28 cellular contexts compared by ENCODE assay signal in genomic region chr17:18146980-18147379, GRCh38. TPM values are rescaled to one million over a fixed set of nuclear protein-coding genes. Genes with fewer than 3 reads are reported as not detected.
DNase-seq lines count a peak whose midpoint lies in the region; ATAC-seq, FAIRE-seq and TF ChIP-seq lines count a peak whose summit lies in the region.
"Had no signal": no experiment of that assay in that cellular context is flagged by ENCODE, and none has a peak within 500 bp of the region (broad histone marks: within the 10 kb centered on the region; RNA-seq: fewer than 3 reads in every experiment).

No MANE protein-coding gene starts in this region.

- H3K23ac ChIP-seq in H1 (ENCODE audit: insufficient read length), result no peak overlapping the region

- H3K4me2 ChIP-seq in HepG2 (ENCODE audit: low read depth, low read length) (no peak overlapping the region), H1 (ENCODE audit: insufficient read depth in 1 of 2, low read depth in 2 of 2, low read length in 2 of 2) (no peak overlapping the region), OCI-LY7 (ENCODE audit: low read length) (no peak overlapping the region)
- H3K4me2 ChIP-seq: BLaER1 treated with 17β-estradiol and CSF1 and Interleukin-3, amounts not matched to agents 10 nM and 100 nM had no signal

- H3K79me2 ChIP-seq in HepG2 (ENCODE audit: insufficient read depth, low read length), result no peaks in the 10 kb centered on the region
- H3K79me2 ChIP-seq in H1 (ENCODE audit: control insufficient read depth in 1 of 2, insufficient read depth in 2 of 2, low read length in 2 of 2), result no peaks in the 10 kb centered on the region
- no peaks in the 10 kb centered on the region for H3K79me2 ChIP-seq in OCI-LY7 (ENCODE audit: insufficient read depth, low read depth, low read length)

- no peaks in the 10 kb centered on the region for H3K9me3 ChIP-seq in HepG2 (ENCODE audit: low read length)
- H3K9me3 ChIP-seq in right lobe of liver, result no peaks in the 10 kb centered on the region
- H3K9me3 ChIP-seq in H1 (ENCODE audit: insufficient read depth in 2 of 2, low read depth in 1 of 2, low read length in 1 of 2), result no peaks in the 10 kb centered on the region
- H3K9me3 ChIP-seq in OCI-LY7 (ENCODE audit: low read length), result no peaks in the 10 kb centered on the region
- H3K9me3 ChIP-seq: BE2C; BLaER1 treated with 17β-estradiol and CSF1 and Interleukin-3, amounts not matched to agents 10 nM and 100 nM had no signal

- H3K36me3 ChIP-seq in HepG2 (replicated peaks in 1 of 2; ENCODE audit: control insufficient read depth in 1 of 2, insufficient read depth in 2 of 2, low read length in 2 of 2) (no peaks in the 10 kb centered on the region), right lobe of liver (no peaks in the 10 kb centered on the region), H1 (ENCODE audit: control insufficient read depth in 2 of 4, insufficient read depth in 4 of 4, low read length in 3 of 4) (no peaks in the 10 kb centered on the region), OCI-LY7 (ENCODE audit: insufficient read depth, low read length) (no peaks in the 10 kb centered on the region)
- H3K36me3 ChIP-seq: BE2C; BLaER1 treated with 17β-estradiol and CSF1 and Interleukin-3, amounts not matched to agents 10 nM and 100 nM had no signal

- H2AFZ ChIP-seq in HepG2 (ENCODE audit: low read length) (no peak overlapping the region), H1 (ENCODE audit: low read length) (no peak overlapping the region), OCI-LY7 (ENCODE audit: low read length) (no peak overlapping the region)
- H2AFZ ChIP-seq: GM23248 had no signal

- TF ChIP-seq EP300 in HepG2 (IDR thresholded peaks at IDR 0.05; ENCODE audit: low read depth in 2 of 2, low read length in 2 of 2) (no peak), HepG2 (CRISPR knock-in tag; IDR thresholded peaks at IDR 0.05; ENCODE audit: borderline replicate concordance) (no peak), H1 (IDR thresholded peaks at IDR 0.05; ENCODE audit: borderline replicate concordance in 1 of 2, low read depth in 2 of 2, low read length in 2 of 2) (no peak)

- intact Hi-C loops in HepG2 (cut with micrococcal nuclease; ENCODE audit: unreplicated experiment), result no loop called here
- intact Hi-C loops in right lobe of liver (cut with DNase I), result no loop called here
- intact Hi-C loops in OCI-LY7 (cut with micrococcal nuclease; ENCODE audit: unreplicated experiment), result no loop called here

- no peak overlapping the region for H2BK5ac ChIP-seq in H1 (ENCODE audit: low read depth, low read length)

- in situ Hi-C loops in HepG2 (cut with HindIII; ENCODE audit: extremely low pct_ligation_motif_present, low pct_unique_long_range_greater_than_20kb), result no loop called here

- TF ChIP-seq CTCF in HepG2 (CRISPR knock-in tag; IDR thresholded peaks at IDR 0.05) (no peak), right lobe of liver (IDR thresholded peaks at IDR 0.05) (no peak), H1 (IDR thresholded peaks at IDR 0.05; ENCODE audit: control extremely low read depth in 1 of 3, insufficient read depth in 1 of 3, low read depth in 1 of 3, low read length in 3 of 3) (no peak), OCI-LY7 (conservative IDR thresholded peaks at IDR 0.05; ENCODE audit: low read length) (no peak)

- no peak overlapping the region for H4K8ac ChIP-seq in H1 (ENCODE audit: extremely low read depth, insufficient read depth, low read length)

- H3K27ac Mint-ChIP-seq in activated T-helper 17 cell treated with anti-CD3 and anti-CD28 coated beads, Interleukin-2, amount 50 U/mL, for 72 hours, result peak overlapping the region; percentile 73
- H3K27ac Mint-ChIP-seq: CD14-positive monocyte; CD4-positive, alpha-beta T cell; H9; HFFc6 had no signal

- no peak overlapping the region for H3K4ac ChIP-seq in H1 (replicated peaks; ENCODE audit: insufficient read length, low read depth, low read length)

- H3K27ac ChIP-seq in HepG2 (ENCODE audit: extremely low read length, insufficient read depth, low read length), result no peak overlapping the region
- no peak overlapping the region for H3K27ac ChIP-seq in right lobe of liver
- H3K27ac ChIP-seq in H1 (ENCODE audit: low read depth, low read length), result no peak overlapping the region
- no peak overlapping the region for H3K27ac ChIP-seq in OCI-LY7 (ENCODE audit: low read depth, low read length, poor library complexity, severe bottlenecking)
- H3K27ac ChIP-seq: 22Rv1; BLaER1 treated with 17β-estradiol and CSF1 and Interleukin-3, amounts not matched to agents 10 nM and 100 nM; GM23248 had no signal

- TF ChIP-seq POLR2A in HepG2 (IDR thresholded peaks at IDR 0.05; ENCODE audit: insufficient read depth in 1 of 2, low read depth in 2 of 2, low read length in 2 of 2) (no peak), right lobe of liver (IDR thresholded peaks at IDR 0.05) (no peak), H1 (IDR thresholded peaks at IDR 0.05; ENCODE audit: control extremely low read depth in 1 of 2, low read depth in 2 of 2, low read length in 2 of 2) (no peak)

- FAIRE-seq in HepG2 (lab: Jason Lieb, UNC) (no peak), H1 (lab: Jason Lieb, UNC) (no peak)
- FAIRE-seq: A204.1, D721Med, GM12892 had no signal

- H3K23me2 ChIP-seq in H1 (ENCODE audit: low read depth, low read length), result no peaks in the 10 kb centered on the region

- TF ChIP-seq RAD21 in HepG2 (CRISPR knock-in tag; IDR thresholded peaks at IDR 0.05), result no peak
- no peak for TF ChIP-seq RAD21 in H1 (IDR thresholded peaks at IDR 0.05 in 1 of 2, conservative IDR thresholded peaks at IDR 0.05 in 1 of 2; ENCODE audit: low read depth in 2 of 2, low read length in 2 of 2)

- no peaks in the 10 kb centered on the region for H3K9me2 ChIP-seq in OCI-LY7 (ENCODE audit: insufficient read depth, low read length)

- H2AK5ac ChIP-seq in H1 (ENCODE audit: low read depth, low read length), result no peak overlapping the region

- no peak overlapping the region for H3K4me3 Mint-ChIP-seq in activated T-helper 17 cell treated with anti-CD3 and anti-CD28 coated beads, Interleukin-2, amount 50 U/mL, for 72 hours
- H3K4me3 Mint-ChIP-seq: CD14-positive monocyte; CD4-positive, alpha-beta T cell; CD8-positive, alpha-beta memory T cell; H9; HFFc6 had no signal

- WGBS in HepG2 (ENCODE audit: low lambda C conversion rate), result 33% methylated on average over 2 of the region's 3 CpGs
- 100% methylated on average over 2 of the region's 3 CpGs for WGBS in right lobe of liver (ENCODE audit: insufficient coverage, low coverage, low lambda C conversion rate, missing lambda C conversion rate)
- WGBS in H1 (ENCODE audit: extremely low coverage in 1 of 2, insufficient coverage in 1 of 2, insufficient read length in 1 of 2, insufficient replicate concordance in 2 of 2, low coverage in 1 of 2, low lambda C conversion rate in 2 of 2, missing lambda C conversion rate in 1 of 2), 2 experiments, result 92% methylated on average over 3 of the region's 3 CpGs; no CpG with 5 or more reads in 1 of the 2 experiments

- H3K4me1 Mint-ChIP-seq in activated T-helper 17 cell treated with anti-CD3 and anti-CD28 coated beads, Interleukin-2, amount 50 U/mL, for 72 hours, result no peaks in the 10 kb centered on the region
- H3K4me1 Mint-ChIP-seq: CD8-positive, alpha-beta memory T cell had no signal

- H2BK20ac ChIP-seq in H1 (ENCODE audit: low read length), result no peak overlapping the region

- no peak overlapping the region for H4K91ac ChIP-seq in H1 (replicated peaks; ENCODE audit: insufficient read length, low read length)

- BruUV-seq in HepG2 (replicated peaks; lab: Mats Ljungman, UMichigan) (no TSS peak), OCI-LY7 (replicated peaks; lab: Mats Ljungman, UMichigan) (no TSS peak)

- no peak overlapping the region for H3K4me3 ChIP-seq in HepG2 (replicated peaks in 1 of 3; ENCODE audit: insufficient read depth in 1 of 3, low read depth in 2 of 3, low read length in 3 of 3)
- no peak overlapping the region for H3K4me3 ChIP-seq in right lobe of liver
- H3K4me3 ChIP-seq in H1 (ENCODE audit: extremely low read depth in 1 of 4, insufficient read depth in 2 of 4, low read depth in 3 of 4, low read length in 4 of 4), result no peak overlapping the region
- no peak overlapping the region for H3K4me3 ChIP-seq in OCI-LY7 (ENCODE audit: low read depth, low read length, poor library complexity, severe bottlenecking)
- H3K4me3 ChIP-seq: BLaER1 treated with 17β-estradiol and CSF1 and Interleukin-3, amounts not matched to agents 10 nM and 100 nM; GM23248 had no signal

- H3K9ac ChIP-seq in HepG2 (ENCODE audit: insufficient read depth, low read depth, low read length) (no peak overlapping the region), H1 (replicated peaks in 1 of 4; ENCODE audit: extremely low read depth in 1 of 4, low read depth in 3 of 4, low read length in 3 of 4) (no peak overlapping the region)
- H3K9ac ChIP-seq: BLaER1 treated with 17β-estradiol and CSF1 and Interleukin-3, amounts not matched to agents 10 nM and 100 nM; GM23248 had no signal

- H2BK12ac ChIP-seq in H1 (ENCODE audit: low read depth, low read length), result no peak overlapping the region

- POLR2A ChIA-PET in HepG2 (lab: Yijun Ruan, JAX) (no interaction called here), H1 (lab: Charles Lee; ENCODE audit: partially characterized antibody) (no interaction called here), OCI-LY7 (lab: Charles Lee) (no interaction called here)

- CTCF ChIA-PET in HepG2 (lab: Yijun Ruan, JAX; ENCODE audit: low intra/inter-chr PET ratio, low total read pairs), result no interaction called here
- CTCF ChIA-PET in H1 (lab: Charles Lee; ENCODE audit: partially characterized antibody), result interaction anchor here (1.0 to 10.9 kb wide), 5 partner anchors 5 to 43 kb away, joined by 3 to 141 read pairs (median 122); no protein-coding TSS in a partner anchor
- CTCF ChIA-PET in OCI-LY7 (lab: Charles Lee; ENCODE audit: unreplicated experiment), result no interaction called here

- DNase-seq in HepG2 (ENCODE audit: low spot score), result no peak
- DNase-seq in right lobe of liver, result no peak
- no peak for DNase-seq in H1 (ENCODE audit: low read depth in 1 of 2, low spot score in 2 of 2)
- no peak for DNase-seq in OCI-LY7 (ENCODE audit: low spot score)
- DNase-seq in inferior parietal cortex (ENCODE audit: extremely low spot score), result no peak
- no peak for DNase-seq in stimulated activated CD4-positive, alpha-beta T cell treated with anti-CD3 and anti-CD28 coated beads, Interleukin-2, amount 100 ng/mL, for 48 hours
- DNase-seq: ACHN; AML-193; BE2C; CD4-positive, alpha-beta T cell; CD8-positive, alpha-beta memory T cell; DMS 273 treated with DMSO at 0.1 percent for 48 hours; DMS79 treated with DMSO at 0.1 percent for 48 hours; GF-D8; GM23248; H9; HFFc6 had no signal

- no peaks in the 10 kb centered on the region for H3K79me1 ChIP-seq in H1 (ENCODE audit: low read depth, low read length)

- ATAC-seq in HepG2 (no peak), right lobe of liver (no peak), GM19328 (IDR thresholded peaks at IDR 0.05; ENCODE audit: unreplicated experiment) (no peak)
- no peak for ATAC-seq in activated T-helper 17 cell treated with anti-CD3 and anti-CD28 coated beads, Interleukin-2, amount 50 U/mL, for 72 hours (replicated peaks)
- ATAC-seq: HCT116 had no signal

- no peaks in the 10 kb centered on the region for H3K9me3 Mint-ChIP-seq in activated T-helper 17 cell treated with anti-CD3 and anti-CD28 coated beads, Interleukin-2, amount 50 U/mL, for 72 hours
- H3K9me3 Mint-ChIP-seq: CD4-positive, alpha-beta T cell; CD8-positive, alpha-beta memory T cell; H9; HFFc6 had no signal

- no peak overlapping the region for H4K5ac ChIP-seq in H1 (ENCODE audit: insufficient read length, low read depth, low read length)

- no peaks in the 10 kb centered on the region for H4K20me1 ChIP-seq in HepG2 (ENCODE audit: insufficient read depth, low read length)
- H4K20me1 ChIP-seq in H1 (replicated peaks in 1 of 2; ENCODE audit: control insufficient read depth in 1 of 2, insufficient read depth in 2 of 2, low read length in 2 of 2), result no peaks in the 10 kb centered on the region
- H4K20me1 ChIP-seq in OCI-LY7 (ENCODE audit: insufficient read depth, low read length), result no peaks in the 10 kb centered on the region
- H4K20me1 ChIP-seq: BLaER1 treated with 17β-estradiol and CSF1 and Interleukin-3, amounts not matched to agents 10 nM and 100 nM had no signal

- H3K4me1 ChIP-seq in HepG2 (ENCODE audit: insufficient read depth, low read length) (no peaks in the 10 kb centered on the region), right lobe of liver (peaks cover 0 to 3% (median 0%) of the 10 kb centered on the region in 4 donors), H1 (replicated peaks in 1 of 4; ENCODE audit: control insufficient read depth in 3 of 4, insufficient read depth in 4 of 4, low read length in 3 of 4) (peaks cover 0 to 10% (median 6%) of the 10 kb centered on the region in 4 experiments; a peak in 5 of 7 replicates), OCI-LY7 (ENCODE audit: insufficient read depth, low read length, poor library complexity, severe bottlenecking) (no peaks in the 10 kb centered on the region)
- H3K4me1 ChIP-seq: BE2C had no signal

- no peak overlapping the region for H3K56ac ChIP-seq in H1 (replicated peaks; ENCODE audit: insufficient read length, low read depth, low read length)

- no peak overlapping the region for H3K18ac ChIP-seq in H1 (ENCODE audit: extremely low read depth, low read length)

- H3K27me3 ChIP-seq in HepG2 (ENCODE audit: control insufficient read depth in 1 of 2, insufficient read depth in 2 of 2, low read length in 2 of 2) (peaks cover 3 to 10% of the 10 kb centered on the region in 2 experiments; a peak in 3 of 5 replicates), right lobe of liver (no peaks in the 10 kb centered on the region), H1 (replicated peaks in 1 of 4; ENCODE audit: control insufficient read depth in 3 of 4, extremely low read depth in 1 of 4, insufficient read depth in 3 of 4, low read length in 3 of 4) (no peaks in the 10 kb centered on the region; a peak in 2 of 7 replicates)
- H3K27me3 ChIP-seq: BE2C; BLaER1 treated with 17β-estradiol and CSF1 and Interleukin-3, amounts not matched to agents 10 nM and 100 nM had no signal

- H2BK15ac ChIP-seq in H1 (ENCODE audit: low read length), result no peak overlapping the region

- no peak overlapping the region for H3K14ac ChIP-seq in H1 (ENCODE audit: insufficient read length)

- H3K27me3 Mint-ChIP-seq in activated T-helper 17 cell treated with anti-CD3 and anti-CD28 coated beads, Interleukin-2, amount 50 U/mL, for 72 hours, result no peaks in the 10 kb centered on the region
- H3K27me3 Mint-ChIP-seq: CD4-positive, alpha-beta T cell; CD8-positive, alpha-beta memory T cell had no signal

- H2BK120ac ChIP-seq in H1 (replicated peaks; ENCODE audit: low read depth, low read length), result no peak overlapping the region

- H3K36me3 Mint-ChIP-seq in activated T-helper 17 cell treated with anti-CD3 and anti-CD28 coated beads, Interleukin-2, amount 50 U/mL, for 72 hours (ENCODE audit: low read depth), result no peaks in the 10 kb centered on the region
- H3K36me3 Mint-ChIP-seq: CD14-positive monocyte; CD8-positive, alpha-beta memory T cell had no signal

RNA-seq across cellular contexts. Expression of gene ALKBH5, which starts 36.6 kb away (rescaled TPM):
- total RNA-seq in HepG2 (2016; rRNA removed; fragmentation: Illumina TruSeq; extraction: Trizol), result 68.9 and 77.9 TPM in 2 replicates
- total RNA-seq in HepG2 (2016; cell fraction: cytosol; rRNA removed; fragmentation: Illumina TruSeq; extraction: Trizol; ENCODE audit: low read depth), result 33.0 and 40.4 TPM in 2 replicates
- total RNA-seq in HepG2 (2016; cell fraction: insoluble cytoplasmic fraction; rRNA removed; fragmentation: Illumina TruSeq; extraction: Trizol), result 67.3 and 68.1 TPM in 2 replicates
- 116 and 133 TPM in 2 replicates for total RNA-seq in HepG2 (2016; cell fraction: membrane; rRNA removed; fragmentation: Illumina TruSeq; extraction: Trizol)
- 33.2 and 35.5 TPM in 2 replicates for total RNA-seq in HepG2 (2016; cell fraction: nucleus; rRNA removed; fragmentation: Illumina TruSeq; extraction: Trizol)
- polyA plus RNA-seq in HepG2 (2011; rRNA removed), result 76.9 and 81.4 TPM in 2 replicates
- polyA plus RNA-seq in HepG2 (2011; cell fraction: cytosol; rRNA removed), result 86.0 TPM in 2 replicates
- 33.7 and 38.7 TPM in 2 replicates for polyA plus RNA-seq in HepG2 (2011; cell fraction: nucleus; rRNA removed)
- 40.0 and 40.1 TPM in 2 replicates for polyA plus RNA-seq in HepG2 (2012)
- polyA plus RNA-seq in HepG2 (2016; cell fraction: cytosol; fragmentation: Illumina TruSeq; extraction: Trizol; ENCODE audit: low read depth), result 28.2 and 39.0 TPM in 2 replicates
- polyA plus RNA-seq in HepG2 (2016; cell fraction: insoluble cytoplasmic fraction; fragmentation: Illumina TruSeq; extraction: Trizol; ENCODE audit: low read depth), result 72.9 and 78.4 TPM in 2 replicates
- polyA plus RNA-seq in HepG2 (2016; cell fraction: membrane; fragmentation: Illumina TruSeq; extraction: Trizol; ENCODE audit: low read depth), result 87.0 and 103 TPM in 2 replicates
- 49.9 and 55.5 TPM in 2 replicates for polyA plus RNA-seq in HepG2 (2016; cell fraction: nucleus; fragmentation: Illumina TruSeq; extraction: Trizol; ENCODE audit: insufficient read depth, low read depth)
- 171 and 230 TPM in 2 replicates for polyA minus RNA-seq in HepG2 (2011; rRNA and poly(A)+ RNA removed; ENCODE audit: low replicate concordance)
- 93.0 and 100 TPM in 2 replicates for polyA minus RNA-seq in HepG2 (2011; cell fraction: cytosol; rRNA and poly(A)+ RNA removed)
- 24.7 and 35.2 TPM in 2 replicates for polyA minus RNA-seq in HepG2 (2011; cell fraction: nucleus; rRNA and poly(A)+ RNA removed)
- 10 to 100 TPM; 57.5 to 71.8 (median 66.1) TPM for total RNA-seq in right lobe of liver
- total RNA-seq in activated T-helper 17 cell treated with anti-CD3 and anti-CD28 coated beads, Interleukin-2, amount 50 U/mL, for 72 hours, result 100 to 1,000 TPM; 161 to 255 TPM
- 86.4 and 86.6 TPM in 2 replicates for total RNA-seq in H1 (2021; fragmentation: NEBNext Ultra II Directional; extraction: Animal tissue kit (Norgen Biotek cat#: 25700))
- 63.7 and 66.5 TPM in 2 replicates for polyA plus RNA-seq in H1 (2011; rRNA removed)
- 58.7 TPM for polyA plus RNA-seq in H1 (2011; cell fraction: cytosol; rRNA removed)
- polyA plus RNA-seq in H1 (2011; cell fraction: nucleus; rRNA removed), result 46.3 TPM
- polyA plus RNA-seq in H1 (2012, experiment 1 of 2), result 39.8 to 45.6 TPM (median 42.8 TPM) in 4 replicates
- 74.9 TPM for polyA plus RNA-seq in H1 (2012, experiment 2 of 2)
- 45.3 TPM for polyA plus RNA-seq in H1 (2013, experiment 1 of 2)
- 45.3 TPM for polyA plus RNA-seq in H1 (2013, experiment 2 of 2)
- polyA minus RNA-seq in H1 (2011; rRNA and poly(A)+ RNA removed), result 74.1 and 101 TPM in 2 replicates
- polyA minus RNA-seq in H1 (2011; cell fraction: cytosol; rRNA and poly(A)+ RNA removed), result 76.5 TPM
- 35.4 TPM for polyA minus RNA-seq in H1 (2011; cell fraction: nucleus; rRNA and poly(A)+ RNA removed)
- 99.3 and 100 TPM in 2 replicates for total RNA-seq in OCI-LY7 (2014; rRNA removed; shearing (Covaris generic))
- 120 and 125 TPM in 2 replicates for total RNA-seq in OCI-LY7 (2022)

RNA-seq across cellular contexts. Expression of gene MYO15A, which starts 38.4 kb away (rescaled TPM):
- 0.07 and 0.18 TPM in 2 replicates for total RNA-seq in HepG2 (2016; rRNA removed; fragmentation: Illumina TruSeq; extraction: Trizol)
- not detected in 2 replicates for total RNA-seq in HepG2 (2016; cell fraction: cytosol; rRNA removed; fragmentation: Illumina TruSeq; extraction: Trizol; ENCODE audit: low read depth)
- 0.11 TPM in 1 of 2 replicates, not detected in the other for total RNA-seq in HepG2 (2016; cell fraction: insoluble cytoplasmic fraction; rRNA removed; fragmentation: Illumina TruSeq; extraction: Trizol)
- not detected in 2 replicates for total RNA-seq in HepG2 (2016; cell fraction: membrane; rRNA removed; fragmentation: Illumina TruSeq; extraction: Trizol)
- not detected in 2 replicates for total RNA-seq in HepG2 (2016; cell fraction: nucleus; rRNA removed; fragmentation: Illumina TruSeq; extraction: Trizol)
- polyA plus RNA-seq in HepG2 (2011; rRNA removed), result 0.20 and 0.35 TPM in 2 replicates
- polyA plus RNA-seq in HepG2 (2011; cell fraction: cytosol; rRNA removed), result 0.01 and 0.04 TPM in 2 replicates
- polyA plus RNA-seq in HepG2 (2011; cell fraction: nucleus; rRNA removed), result 2.3 and 2.8 TPM in 2 replicates
- polyA plus RNA-seq in HepG2 (2012), result 0.23 and 0.32 TPM in 2 replicates
- polyA plus RNA-seq in HepG2 (2016; cell fraction: cytosol; fragmentation: Illumina TruSeq; extraction: Trizol; ENCODE audit: low read depth), result not detected in 2 replicates
- not detected in 2 replicates for polyA plus RNA-seq in HepG2 (2016; cell fraction: insoluble cytoplasmic fraction; fragmentation: Illumina TruSeq; extraction: Trizol; ENCODE audit: low read depth)
- not detected in 2 replicates for polyA plus RNA-seq in HepG2 (2016; cell fraction: membrane; fragmentation: Illumina TruSeq; extraction: Trizol; ENCODE audit: low read depth)
- polyA plus RNA-seq in HepG2 (2016; cell fraction: nucleus; fragmentation: Illumina TruSeq; extraction: Trizol; ENCODE audit: insufficient read depth, low read depth), result 0.56 and 0.60 TPM in 2 replicates
- polyA minus RNA-seq in HepG2 (2011; rRNA and poly(A)+ RNA removed; ENCODE audit: low replicate concordance), result 0.02 and 0.28 TPM in 2 replicates
- not detected in 2 replicates for polyA minus RNA-seq in HepG2 (2011; cell fraction: cytosol; rRNA and poly(A)+ RNA removed)
- polyA minus RNA-seq in HepG2 (2011; cell fraction: nucleus; rRNA and poly(A)+ RNA removed), result 0.52 and 0.75 TPM in 2 replicates
- 1 to 10 TPM in 4 of 6 experiments, under 1 TPM in 2; 0.19 to 6.2 (median 1.5) TPM for total RNA-seq in right lobe of liver
- 1 to 10 TPM; 1.0 to 6.0 TPM for total RNA-seq in activated T-helper 17 cell treated with anti-CD3 and anti-CD28 coated beads, Interleukin-2, amount 50 U/mL, for 72 hours
- total RNA-seq in H1 (2021; fragmentation: NEBNext Ultra II Directional; extraction: Animal tissue kit (Norgen Biotek cat#: 25700)), result 1.5 and 1.6 TPM in 2 replicates
- 4.2 and 5.5 TPM in 2 replicates for polyA plus RNA-seq in H1 (2011; rRNA removed)
- 5.4 TPM for polyA plus RNA-seq in H1 (2011; cell fraction: cytosol; rRNA removed)
- polyA plus RNA-seq in H1 (2011; cell fraction: nucleus; rRNA removed), result 22.4 TPM
- polyA plus RNA-seq in H1 (2012, experiment 1 of 2), result 2.0 to 4.0 TPM (median 3.2 TPM) in 4 replicates
- 1.1 TPM for polyA plus RNA-seq in H1 (2012, experiment 2 of 2)
- polyA plus RNA-seq in H1 (2013, experiment 1 of 2), result 1.2 TPM
- 0.94 TPM for polyA plus RNA-seq in H1 (2013, experiment 2 of 2)
- 1.7 and 3.2 TPM in 2 replicates for polyA minus RNA-seq in H1 (2011; rRNA and poly(A)+ RNA removed)
- polyA minus RNA-seq in H1 (2011; cell fraction: cytosol; rRNA and poly(A)+ RNA removed), result 1.7 TPM
- 7.4 TPM for polyA minus RNA-seq in H1 (2011; cell fraction: nucleus; rRNA and poly(A)+ RNA removed)
- total RNA-seq in OCI-LY7 (2014; rRNA removed; shearing (Covaris generic)), result 0.23 and 0.98 TPM in 2 replicates
- 1.4 and 2.0 TPM in 2 replicates for total RNA-seq in OCI-LY7 (2022)
- total RNA-seq: Daoy, G401 had no signal

RNA-seq across cellular contexts. Expression of gene DRG2, which starts 59.2 kb away (rescaled TPM):
- total RNA-seq in HepG2 (2016; rRNA removed; fragmentation: Illumina TruSeq; extraction: Trizol) (23.0 and 26.6 TPM in 2 replicates), right lobe of liver (10 to 100 TPM; 10.4 to 28.8 (median 17.3) TPM), OCI-LY7 (2022) (54.3 and 60.4 TPM in 2 replicates)
- 34.5 and 35.0 TPM in 2 replicates for total RNA-seq in HepG2 (2016; cell fraction: cytosol; rRNA removed; fragmentation: Illumina TruSeq; extraction: Trizol; ENCODE audit: low read depth)
- total RNA-seq in HepG2 (2016; cell fraction: insoluble cytoplasmic fraction; rRNA removed; fragmentation: Illumina TruSeq; extraction: Trizol), result 19.6 and 31.0 TPM in 2 replicates
- 18.9 and 21.9 TPM in 2 replicates for total RNA-seq in HepG2 (2016; cell fraction: membrane; rRNA removed; fragmentation: Illumina TruSeq; extraction: Trizol)
- total RNA-seq in HepG2 (2016; cell fraction: nucleus; rRNA removed; fragmentation: Illumina TruSeq; extraction: Trizol), result 27.8 and 29.3 TPM in 2 replicates
- polyA plus RNA-seq in HepG2 (2011; rRNA removed) (20.1 and 24.9 TPM in 2 replicates), H1 (2011; rRNA removed) (47.8 and 57.5 TPM in 2 replicates)
- 16.7 and 20.6 TPM in 2 replicates for polyA plus RNA-seq in HepG2 (2011; cell fraction: cytosol; rRNA removed)
- 78.3 and 80.8 TPM in 2 replicates for polyA plus RNA-seq in HepG2 (2011; cell fraction: nucleus; rRNA removed)
- polyA plus RNA-seq in HepG2 (2012), result 18.5 and 21.7 TPM in 2 replicates
- 7.5 and 8.3 TPM in 2 replicates for polyA plus RNA-seq in HepG2 (2016; cell fraction: cytosol; fragmentation: Illumina TruSeq; extraction: Trizol; ENCODE audit: low read depth)
- 19.2 and 22.3 TPM in 2 replicates for polyA plus RNA-seq in HepG2 (2016; cell fraction: insoluble cytoplasmic fraction; fragmentation: Illumina TruSeq; extraction: Trizol; ENCODE audit: low read depth)
- 10.0 and 11.1 TPM in 2 replicates for polyA plus RNA-seq in HepG2 (2016; cell fraction: membrane; fragmentation: Illumina TruSeq; extraction: Trizol; ENCODE audit: low read depth)
- polyA plus RNA-seq in HepG2 (2016; cell fraction: nucleus; fragmentation: Illumina TruSeq; extraction: Trizol; ENCODE audit: insufficient read depth, low read depth), result 47.8 and 50.0 TPM in 2 replicates
- 43.9 and 69.9 TPM in 2 replicates for polyA minus RNA-seq in HepG2 (2011; rRNA and poly(A)+ RNA removed; ENCODE audit: low replicate concordance)
- polyA minus RNA-seq in HepG2 (2011; cell fraction: cytosol; rRNA and poly(A)+ RNA removed), result 10.0 and 13.9 TPM in 2 replicates
- 46.6 and 47.5 TPM in 2 replicates for polyA minus RNA-seq in HepG2 (2011; cell fraction: nucleus; rRNA and poly(A)+ RNA removed)
- 10 to 100 TPM; 33.8 to 64.7 TPM for total RNA-seq in activated T-helper 17 cell treated with anti-CD3 and anti-CD28 coated beads, Interleukin-2, amount 50 U/mL, for 72 hours
- total RNA-seq in H1 (2021; fragmentation: NEBNext Ultra II Directional; extraction: Animal tissue kit (Norgen Biotek cat#: 25700)), result 44.6 and 50.1 TPM in 2 replicates
- 53.2 TPM for polyA plus RNA-seq in H1 (2011; cell fraction: cytosol; rRNA removed)
- 84.6 TPM for polyA plus RNA-seq in H1 (2011; cell fraction: nucleus; rRNA removed)
- 45.5 to 54.2 TPM (median 52.2 TPM) in 4 replicates for polyA plus RNA-seq in H1 (2012, experiment 1 of 2)
- 67.7 TPM for polyA plus RNA-seq in H1 (2012, experiment 2 of 2)
- 29.2 TPM for polyA plus RNA-seq in H1 (2013, experiment 1 of 2)
- 27.1 TPM for polyA plus RNA-seq in H1 (2013, experiment 2 of 2)
- polyA minus RNA-seq in H1 (2011; rRNA and poly(A)+ RNA removed), result 45.4 and 60.9 TPM in 2 replicates
- 29.4 TPM for polyA minus RNA-seq in H1 (2011; cell fraction: cytosol; rRNA and poly(A)+ RNA removed)
- 70.4 TPM for polyA minus RNA-seq in H1 (2011; cell fraction: nucleus; rRNA and poly(A)+ RNA removed)
- 46.4 and 62.6 TPM in 2 replicates for total RNA-seq in OCI-LY7 (2014; rRNA removed; shearing (Covaris generic))

Comparison
In these comparisons a context has a peak if more than half of its experiments do, and no peak if none do; other contexts are left out.
1. Of the 41 proteins assayed by ChIP-seq in both HepG2 and H1: peak only in HepG2: none; only in H1: KDM1A; in both: none; in neither: 40.